10 cellular contexts compared by ENCODE assay signal in the genomic region with DNA sequence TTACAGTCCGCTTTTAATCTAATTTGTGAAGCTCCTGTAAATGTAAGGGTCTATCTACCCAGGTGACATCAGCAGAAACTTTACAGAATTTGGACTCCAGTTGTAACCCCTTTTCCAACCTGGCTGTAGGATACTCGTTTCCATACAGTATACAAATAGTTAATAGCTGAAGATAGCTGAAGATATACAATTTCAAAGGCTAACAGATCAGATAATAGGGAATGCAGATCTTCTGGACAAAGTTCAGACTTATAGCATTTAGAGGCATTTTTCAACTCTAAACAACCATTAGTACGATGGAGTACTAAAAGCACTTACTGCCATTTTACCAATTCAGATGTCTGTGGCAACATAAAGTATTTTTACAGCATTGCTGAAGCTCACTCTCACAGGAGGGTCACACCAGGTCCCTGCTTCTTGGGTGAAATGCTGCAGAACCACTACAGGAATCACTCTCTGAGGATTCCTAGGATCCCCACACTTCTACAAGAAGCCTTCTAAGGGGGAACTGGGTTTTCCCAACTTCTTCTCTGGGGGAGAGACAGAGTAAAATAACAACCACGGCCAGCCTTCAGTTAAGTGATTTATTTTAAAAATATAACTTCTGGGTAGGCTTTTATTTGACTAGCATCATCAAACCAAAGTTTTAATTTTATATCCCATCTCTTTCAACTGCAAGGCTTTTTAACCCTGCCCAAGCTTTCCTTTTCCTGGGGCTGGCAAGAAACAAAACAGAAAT. TPM values are rescaled to one million over a fixed set of nuclear protein-coding genes. Genes with fewer than 3 reads are reported as not detected.
A peak's percentile ranks its signal among the peaks of the same experiment; 100 is the strongest.
DNase-seq lines count a peak whose midpoint lies in the region; ATAC-seq and TF ChIP-seq lines count a peak whose summit lies in the region.
"Had no signal": no experiment of that assay in that cellular context is flagged by ENCODE, and none has a peak within 500 bp of the region (broad histone marks: within the 10 kb centered on the region; RNA-seq: fewer than 3 reads in every experiment).

No MANE protein-coding gene starts in this region.

- H3K9me3 ChIP-seq in left lung: no peaks in the 10 kb centered on the region
- H3K9me3 ChIP-seq: pancreas had no signal

- H3K4me3 Mint-ChIP-seq in activated naive CD4-positive, alpha-beta T cell treated with anti-CD3 and anti-CD28 coated beads, Interleukin-2, amount 50 U/mL, for 24 hours: peak overlapping the region; percentile 64
- H3K4me3 Mint-ChIP-seq in activated naive CD8-positive, alpha-beta T cell treated with anti-CD3 and anti-CD28 coated beads for 36 hours: peak overlapping the region; percentile 37

- TF ChIP-seq CTCF in left lung (IDR thresholded peaks at IDR 0.05): no peak

- peaks cover 1 to 26% of the 10 kb centered on the region in 2 donors for H3K36me3 ChIP-seq in left lung

- H3K27ac Mint-ChIP-seq in activated naive CD4-positive, alpha-beta T cell treated with anti-CD3 and anti-CD28 coated beads, Interleukin-2, amount 50 U/mL, for 24 hours: peak overlapping the region; percentile 55
- H3K27ac Mint-ChIP-seq in activated naive CD8-positive, alpha-beta T cell treated with anti-CD3 and anti-CD28 coated beads for 36 hours: peak overlapping the region; percentile 60

- no peak for DNase-seq in activated naive CD4-positive, alpha-beta T cell (lab: John Stamatoyannopoulos, UW)
- no peak for DNase-seq in activated naive CD8-positive, alpha-beta T cell treated with anti-CD3 and anti-CD28 coated beads for 36 hours
- DNase-seq in medulla oblongata (ENCODE audit: extremely low spot score): peak; percentile 22
- DNase-seq in OCI-M2 (lab: John Stamatoyannopoulos, UW; ENCODE audit: unreplicated experiment): no peak
- no peak for DNase-seq in left lung
- DNase-seq: activated CD8-positive, alpha-beta memory T cell treated with anti-CD3 and anti-CD28 coated beads, Interleukin-2, amount 50 U/mL, for 4 hours; pancreas had no signal

- H3K4me1 ChIP-seq in left lung: peaks cover 16 to 71% of the 10 kb centered on the region in 2 donors

- H3K27ac ChIP-seq in temporal lobe (ENCODE audit: low read depth, low read length) (peak overlapping the region; percentile 28), left lung (peak overlapping the region in 1 of 2 donors; percentile 39)

- peaks cover 84% of the 10 kb centered on the region for H3K4me1 Mint-ChIP-seq in activated naive CD4-positive, alpha-beta T cell treated with anti-CD3 and anti-CD28 coated beads, Interleukin-2, amount 50 U/mL, for 24 hours
- peaks cover 72% of the 10 kb centered on the region for H3K4me1 Mint-ChIP-seq in activated naive CD8-positive, alpha-beta T cell treated with anti-CD3 and anti-CD28 coated beads for 36 hours

- peak overlapping the region in 1 of 2 donors; percentile 96 for H3K4me3 ChIP-seq in left lung
- H3K4me3 ChIP-seq: pancreas had no signal

- H3K9me3 Mint-ChIP-seq in activated naive CD4-positive, alpha-beta T cell treated with anti-CD3 and anti-CD28 coated beads, Interleukin-2, amount 50 U/mL, for 24 hours: no peaks in the 10 kb centered on the region
- H3K9me3 Mint-ChIP-seq in activated naive CD8-positive, alpha-beta T cell treated with anti-CD3 and anti-CD28 coated beads for 36 hours: no peaks in the 10 kb centered on the region

- intact Hi-C loops in left lung (cut with DNase I): no loop called here

- H3K27me3 ChIP-seq in left lung: no peaks in the 10 kb centered on the region
- H3K27me3 ChIP-seq: pancreas had no signal

- H3K36me3 Mint-ChIP-seq in activated naive CD4-positive, alpha-beta T cell treated with anti-CD3 and anti-CD28 coated beads, Interleukin-2, amount 50 U/mL, for 24 hours: peaks cover 5% of the 10 kb centered on the region
- peaks cover 9% of the 10 kb centered on the region for H3K36me3 Mint-ChIP-seq in activated naive CD8-positive, alpha-beta T cell treated with anti-CD3 and anti-CD28 coated beads for 36 hours

- no peaks in the 10 kb centered on the region for H3K27me3 Mint-ChIP-seq in activated naive CD4-positive, alpha-beta T cell treated with anti-CD3 and anti-CD28 coated beads, Interleukin-2, amount 50 U/mL, for 24 hours
- H3K27me3 Mint-ChIP-seq in activated naive CD8-positive, alpha-beta T cell treated with anti-CD3 and anti-CD28 coated beads for 36 hours: no peaks in the 10 kb centered on the region

- ATAC-seq in GM19463 (IDR thresholded peaks at IDR 0.05; ENCODE audit: unreplicated experiment) (no peak), left lung (no peak)
- ATAC-seq: pancreas had no signal

RNA-seq across cellular contexts. Expression of a gene that starts 2.9 kb away (rescaled TPM):
- 10 to 100 TPM; 22.8 to 23.0 TPM for total RNA-seq in activated naive CD8-positive, alpha-beta T cell treated with anti-CD3 and anti-CD28 coated beads for 36 hours
- total RNA-seq in temporal lobe (55.6 TPM), left lung (10 to 100 TPM; 62.7 to 62.9 TPM)

RNA-seq across cellular contexts. Expression of a gene that starts 21.9 kb away (rescaled TPM):
- 100 to 1,000 TPM; 441 to 469 TPM for total RNA-seq in activated naive CD8-positive, alpha-beta T cell treated with anti-CD3 and anti-CD28 coated beads for 36 hours
- total RNA-seq in temporal lobe: 217 TPM
- total RNA-seq in left lung: 100 to 1,000 TPM; 137 to 200 TPM

RNA-seq across cellular contexts. Expression of a gene that starts 29.9 kb away (rescaled TPM):
- total RNA-seq in activated naive CD8-positive, alpha-beta T cell treated with anti-CD3 and anti-CD28 coated beads for 36 hours: under 1 TPM; 0.14 to 0.18 TPM
- total RNA-seq in temporal lobe (9.1 TPM), left lung (10 to 100 TPM; 44.1 to 47.3 TPM)
